Comparison of ENCODE assay signal across 1 cellular context in genomic region chr4:182240161-182241130, GRCh38.
TF ChIP-seq lines count a peak whose summit lies in the region.

No MANE protein-coding gene starts in this region.

TF ChIP-seq in HEK293, 187 proteins besides CTCF, POLR2A, EP300 and RAD21 (continued from another document):
- no peak for TF ChIP-seq ZNF157 (tag by site-specific recombination; IDR thresholded peaks at IDR 0.05)
- no peak for TF ChIP-seq ZNF704 (tag by site-specific recombination; IDR thresholded peaks at IDR 0.05)
- peak; percentile 80; the same call in 1 of the 2 replicates for TF ChIP-seq ZFP37 (tag by site-specific recombination; IDR thresholded peaks at IDR 0.05)
- TF ChIP-seq ZNF600 (tag by site-specific recombination; IDR thresholded peaks at IDR 0.05): 0 out of 2 replicates have a peak, but pooled peaks have one; percentile 51
- TF ChIP-seq ZNF433 (tag by site-specific recombination; IDR thresholded peaks at IDR 0.05; ENCODE audit: low read depth): no peak
- TF ChIP-seq ZNF629 (tag by site-specific recombination; IDR thresholded peaks at IDR 0.05): peak; percentile 86
- no peak for TF ChIP-seq ZSCAN18 (tag by site-specific recombination; IDR thresholded peaks at IDR 0.05)
- 0 out of 2 replicates have a peak, but pooled peaks have one; percentile 17 for TF ChIP-seq ZNF10 (tag by site-specific recombination; IDR thresholded peaks at IDR 0.05)
- no peak for TF ChIP-seq KLF9 (tag by site-specific recombination; IDR thresholded peaks at IDR 0.05; ENCODE audit: low read depth)
- peak; percentile 42; the same call in 1 of the 2 replicates for TF ChIP-seq ZNF692 (tag by site-specific recombination; IDR thresholded peaks at IDR 0.05)
- TF ChIP-seq ZNF449 (tag by site-specific recombination; IDR thresholded peaks at IDR 0.05): peak; percentile 79
- peak; percentile 60; the same call in 1 of the 2 replicates for TF ChIP-seq TCF7L2 (IDR thresholded peaks at IDR 0.05; ENCODE audit: borderline replicate concordance, low read depth, low read length)
- TF ChIP-seq ZNF366 (tag by site-specific recombination; conservative IDR thresholded peaks at IDR 0.05): peak; percentile 80
- TF ChIP-seq ZNF660 (tag by site-specific recombination; IDR thresholded peaks at IDR 0.05): peak; percentile 77
- no peak for TF ChIP-seq ZNF571 (tag by site-specific recombination; IDR thresholded peaks at IDR 0.05)
